17 cellular contexts compared by ENCODE assay signal in genomic region chr4:151458148-151458547, GRCh38.
"Had no signal": no experiment of that assay in that cellular context is flagged by ENCODE, and none has a peak within 500 bp of the region (broad histone marks: within the 10 kb centered on the region; RNA-seq: fewer than 3 reads in every experiment).

No MANE protein-coding gene starts in this region.

- H3K4me3 Mint-ChIP-seq: activated T-helper 17 cell treated with anti-CD3 and anti-CD28 coated beads, Interleukin-2, amount 50 U/mL, for 72 hours; naive B cell had no signal

- DNase-seq: activated CD4-positive, alpha-beta T cell treated with anti-CD3 and anti-CD28 coated beads for 1 hour; activated CD4-positive, alpha-beta T cell treated with anti-CD3 and anti-CD28 coated beads, Interleukin-2, amount 50 U/mL, for 4 hours; activated naive CD4-positive, alpha-beta T cell treated with Interleukin-2 at 50 U/mL for 16 hours; activated T-cell treated with anti-CD3 and anti-CD28 coated beads for 4 hours; aorta; lower lobe of right lung; midbrain; naive B cell; stimulated activated CD4-positive, alpha-beta T cell treated with anti-CD3 and anti-CD28 coated beads, Interleukin-2, amount 100 ng/mL, for 48 hours; stimulated activated naive CD4-positive, alpha-beta T cell; T-helper 1 cell; T1000; upper lobe of left lung had no signal

- H3K27ac ChIP-seq: esophagus muscularis mucosa, lower lobe of right lung, parathyroid adenoma, upper lobe of left lung had no signal

- H3K27me3 ChIP-seq: esophagus muscularis mucosa, upper lobe of left lung had no signal

- ATAC-seq: activated T-helper 17 cell treated with anti-CD3 and anti-CD28 coated beads, Interleukin-2, amount 50 U/mL, for 72 hours had no signal

- H3K4me1 Mint-ChIP-seq: activated T-helper 17 cell treated with anti-CD3 and anti-CD28 coated beads, Interleukin-2, amount 50 U/mL, for 72 hours; naive B cell had no signal

- H3K36me3 ChIP-seq: esophagus muscularis mucosa, lower lobe of right lung, upper lobe of left lung had no signal

- H3K4me1 ChIP-seq: lower lobe of right lung, parathyroid adenoma, upper lobe of left lung had no signal

- H3K9me3 Mint-ChIP-seq: activated T-helper 17 cell treated with anti-CD3 and anti-CD28 coated beads, Interleukin-2, amount 50 U/mL, for 72 hours had no signal

- H3K27ac Mint-ChIP-seq: activated T-helper 17 cell treated with anti-CD3 and anti-CD28 coated beads, Interleukin-2, amount 50 U/mL, for 72 hours; naive B cell had no signal

- FAIRE-seq: colon had no signal

- H3K36me3 Mint-ChIP-seq: naive B cell had no signal

- H3K9ac ChIP-seq: parathyroid adenoma had no signal

- H3K4me3 ChIP-seq: esophagus muscularis mucosa, lower lobe of right lung, upper lobe of left lung had no signal

- H3K9me3 ChIP-seq: esophagus muscularis mucosa, lower lobe of right lung, upper lobe of left lung had no signal
